8 cellular contexts compared by ENCODE assay signal in genomic region chr19:39390460-39390758, GRCh38. TPM values are rescaled to one million over a fixed set of nuclear protein-coding genes. Genes with fewer than 3 reads are reported as not detected.
DNase-seq lines count a peak whose midpoint lies in the region; ATAC-seq and TF ChIP-seq lines count a peak whose summit lies in the region.

No MANE protein-coding gene starts in this region.

- no TSS peak for BruUV-seq in A673 (replicated peaks; lab: Mats Ljungman, UMichigan)

- DNase-seq in A673 (ENCODE audit: low spot score) (no peak), HuH-7.5 (ENCODE audit: low spot score) (peak; percentile 81), iPS DF 6.9 (ENCODE audit: low read depth, low spot score) (no peak), spleen (no peak), NCI-H345 (lab: John Stamatoyannopoulos, UW) (no peak), NCI-H1417 (lab: John Stamatoyannopoulos, UW) (no peak)
- DNase-seq in activated naive CD4-positive, alpha-beta T cell treated with anti-CD3 and anti-CD28 coated beads, Interleukin-2, amount 50 U/mL, for 72 hours (ENCODE audit: low spot score in 2 of 2): no peak

- H3K27me3 ChIP-seq in A673 (replicated peaks; ENCODE audit: insufficient read depth, low read depth, low read length, poor library complexity): no peaks in the 10 kb centered on the region
- H3K27me3 ChIP-seq in iPS DF 6.9 (ENCODE audit: control insufficient read depth, insufficient read depth, low read length): no peaks in the 10 kb centered on the region
- no peaks in the 10 kb centered on the region for H3K27me3 ChIP-seq in spleen (replicated peaks in 1 of 7)

- no peak for TF ChIP-seq POLR2A in spleen (IDR thresholded peaks at IDR 0.05)

- H3K4me1 ChIP-seq in A673 (ENCODE audit: insufficient read depth, low read length, poor library complexity, severe bottlenecking) (peaks cover 17% of the 10 kb centered on the region), iPS DF 6.9 (ENCODE audit: control insufficient read depth, insufficient read depth, low read length) (no peaks in the 10 kb centered on the region), spleen (peaks cover 17 to 68% (median 37%) of the 10 kb centered on the region in 6 donors)

- H3K27ac ChIP-seq in A673 (ENCODE audit: low read depth, low read length, poor library complexity, severe bottlenecking): peak overlapping the region; percentile 96
- no peak overlapping the region for H3K27ac ChIP-seq in iPS DF 6.9 (ENCODE audit: low read length)
- H3K27ac ChIP-seq in spleen: peak overlapping the region; percentile 98 to 100 (median 99)

- no CpG with 5 or more reads among the region's 11 CpGs for whole genome bisulfite sequencing in iPS DF 6.9 (ENCODE audit: insufficient coverage, insufficient read length)
- WGBS in spleen, 5 donors: 0 to 2% (median 1%) methylated on average over 10 to 11 of the region's 11 CpGs

- H3K4me3 ChIP-seq in A673 (ENCODE audit: low read depth, low read length, poor library complexity, severe bottlenecking): peak overlapping the region; percentile 77
- peak overlapping the region; percentile 82 for H3K4me3 ChIP-seq in iPS DF 6.9 (ENCODE audit: low read length)
- H3K4me3 ChIP-seq in spleen: peak overlapping the region; percentile 74 to 100 (median 88)

- no peak for TF ChIP-seq CTCF in A673 (conservative IDR thresholded peaks at IDR 0.05; ENCODE audit: low read depth, low read length)
- TF ChIP-seq CTCF in spleen (IDR thresholded peaks at IDR 0.05 in 8 of 11, conservative IDR thresholded peaks at IDR 0.05 in 3 of 11): no peak

- H3K27ac Mint-ChIP-seq in activated naive CD4-positive, alpha-beta T cell treated with anti-CD3 and anti-CD28 coated beads, Interleukin-2, amount 50 U/mL, for 72 hours: peak overlapping the region; percentile 99

- intact Hi-C loops in A673 (cut with micrococcal nuclease; ENCODE audit: unreplicated experiment): no loop called here
- intact Hi-C loops in spleen (cut with DNase I; ENCODE audit: low total_unique reads): no loop called here

- CTCF ChIA-PET in A673 (lab: Charles Lee): interaction anchor here (0.8 kb wide), 1 partner anchor 48 kb away, joined by 3 read pairs; the partner anchor contains the start of gene SAMD4B

- H3K36me3 Mint-ChIP-seq in activated naive CD4-positive, alpha-beta T cell treated with anti-CD3 and anti-CD28 coated beads, Interleukin-2, amount 50 U/mL, for 72 hours: peaks cover 20 to 26% of the 10 kb centered on the region in 2 donors

- no peak for ATAC-seq in activated naive CD4-positive, alpha-beta T cell treated with anti-CD3 and anti-CD28 coated beads, Interleukin-2, amount 50 U/mL, for 72 hours
- no peak for ATAC-seq in GM18511 (IDR thresholded peaks at IDR 0.05; ENCODE audit: unreplicated experiment)

- POLR2A ChIA-PET in A673 (lab: Charles Lee; ENCODE audit: low non-redundant PET): interaction anchor here (1.4 kb wide), 1 partner anchor 46 kb away, joined by 5 read pairs; the partner anchor contains the start of gene RPS16

- H3K36me3 ChIP-seq in A673 (ENCODE audit: insufficient read depth, low read length, poor library complexity, severe bottlenecking): peaks cover 41% of the 10 kb centered on the region
- H3K36me3 ChIP-seq in iPS DF 6.9 (ENCODE audit: control insufficient read depth, insufficient read depth, low read length): peaks cover 26% of the 10 kb centered on the region
- H3K36me3 ChIP-seq in spleen: peaks cover 0 to 76% (median 67%) of the 10 kb centered on the region in 6 donors

- no peaks in the 10 kb centered on the region for H3K9me3 Mint-ChIP-seq in activated naive CD4-positive, alpha-beta T cell treated with anti-CD3 and anti-CD28 coated beads, Interleukin-2, amount 50 U/mL, for 72 hours

- H3K9me3 ChIP-seq in A673 (ENCODE audit: low read depth, low read length, poor library complexity, severe bottlenecking) (no peaks in the 10 kb centered on the region), iPS DF 6.9 (ENCODE audit: control insufficient read depth, insufficient read depth, low read length) (no peaks in the 10 kb centered on the region), spleen (no peaks in the 10 kb centered on the region)

RNA-seq across cellular contexts. Expression of gene PAF1, which starts 0.5 kb away (rescaled TPM):
- total RNA-seq in A673 (2021) (70.2 and 73.3 TPM in 2 replicates), spleen (10 to 100 TPM; 35.0 to 48.1 (median 39.8) TPM)
- total RNA-seq in activated naive CD4-positive, alpha-beta T cell treated with anti-CD3 and anti-CD28 coated beads, Interleukin-2, amount 50 U/mL, for 72 hours: 10 to 100 TPM; 42.2 to 58.2 TPM
- polyA plus RNA-seq in spleen: 10 to 100 TPM; 27.4 to 51.3 (median 35.6) TPM

RNA-seq across cellular contexts. Expression of gene MED29, which starts 0.8 kb away (rescaled TPM):
- total RNA-seq in A673 (2021) (37.1 and 41.9 TPM in 2 replicates), spleen (10 to 100 TPM; 25.7 to 45.7 (median 34.6) TPM)
- total RNA-seq in activated naive CD4-positive, alpha-beta T cell treated with anti-CD3 and anti-CD28 coated beads, Interleukin-2, amount 50 U/mL, for 72 hours: 10 to 100 TPM; 22.2 to 23.6 TPM
- 10 to 100 TPM; 15.5 to 28.2 (median 20.5) TPM for polyA plus RNA-seq in spleen

RNA-seq across cellular contexts. Expression of gene ZFP36, which starts 16.2 kb away (rescaled TPM):
- total RNA-seq in A673 (2021): 7.1 and 8.1 TPM in 2 replicates
- 100 to 1,000 TPM in 1 of 2 donors, 10 to 100 TPM in 1; 59.7 to 183 TPM for total RNA-seq in activated naive CD4-positive, alpha-beta T cell treated with anti-CD3 and anti-CD28 coated beads, Interleukin-2, amount 50 U/mL, for 72 hours
- total RNA-seq in spleen: 100 to 1,000 TPM in 6 of 7 donors, 10 to 100 TPM in 1; 91.5 to 396 (median 191) TPM
- polyA plus RNA-seq in spleen: 100 to 1,000 TPM in 1 of 3 donors, 10 to 100 TPM in 2; 63.2 to 117 (median 72.6) TPM

RNA-seq across cellular contexts. Expression of gene PLEKHG2, which starts 22.1 kb away (rescaled TPM):
- total RNA-seq in A673 (2021) (99.1 and 99.4 TPM in 2 replicates), spleen (100 to 1,000 TPM in 1 of 7 donors, 10 to 100 TPM in 6; 18.6 to 107 (median 48.4) TPM)
- 10 to 100 TPM; 52.4 to 55.6 TPM for total RNA-seq in activated naive CD4-positive, alpha-beta T cell treated with anti-CD3 and anti-CD28 coated beads, Interleukin-2, amount 50 U/mL, for 72 hours
- 10 to 100 TPM in 1 of 3 donors, 1 to 10 TPM in 2; 8.9 to 25.8 (median 9.5) TPM for polyA plus RNA-seq in spleen

RNA-seq across cellular contexts. Expression of gene RPS16, which starts 45.3 kb away (rescaled TPM):
- total RNA-seq in A673 (2021): 1,898 and 1,963 TPM in 2 replicates
- 1,000 to 10,000 TPM; 3,128 to 3,624 TPM for total RNA-seq in activated naive CD4-positive, alpha-beta T cell treated with anti-CD3 and anti-CD28 coated beads, Interleukin-2, amount 50 U/mL, for 72 hours
- total RNA-seq in spleen: 1,000 to 10,000 TPM; 1,378 to 2,109 (median 1,598) TPM
- 1,000 to 10,000 TPM; 5,364 to 5,747 (median 5,635) TPM for polyA plus RNA-seq in spleen
